In genomic region chr11:31817621-31818493, GRCh38 we compare ENCODE assay signal across 9 cellular contexts. TPM values are rescaled to one million over a fixed set of nuclear protein-coding genes. Genes with fewer than 3 reads are reported as not detected.
DNase-seq lines count a peak whose midpoint lies in the region; ATAC-seq and TF ChIP-seq lines count a peak whose summit lies in the region.
"Had no signal": no experiment of that assay in that cellular context is flagged by ENCODE, and none has a peak within 500 bp of the region (broad histone marks: within the 10 kb centered on the region; RNA-seq: fewer than 3 reads in every experiment).

No MANE protein-coding gene starts in this region.

- H3K9me3 Mint-ChIP-seq in osteocyte (ENCODE audit: unreplicated experiment), result no peaks in the 10 kb centered on the region

- H3K36me3 ChIP-seq in ES-I3 (ENCODE audit: insufficient read depth, low read length) (no peaks in the 10 kb centered on the region), Peyer's patch (no peaks in the 10 kb centered on the region)

- H3K4me1 ChIP-seq in ES-I3 (ENCODE audit: insufficient read depth, low read length) (peaks cover 12% of the 10 kb centered on the region), Peyer's patch (peaks cover 0 to 54% (median 8%) of the 10 kb centered on the region in 4 donors)

- H3K36me3 Mint-ChIP-seq in osteocyte (ENCODE audit: unreplicated experiment), result no peaks in the 10 kb centered on the region

- H3K4me3 Mint-ChIP-seq in osteocyte (ENCODE audit: unreplicated experiment), result no peak overlapping the region

- H3K9me3 ChIP-seq in ES-I3 (ENCODE audit: control insufficient read depth, insufficient read depth, low read length), result no peaks in the 10 kb centered on the region
- no peaks in the 10 kb centered on the region for H3K9me3 ChIP-seq in Peyer's patch

- TF ChIP-seq POLR2A in Peyer's patch (IDR thresholded peaks at IDR 0.05), result no peak

- peak in 1 of 3 donors; percentile 53 for DNase-seq in Peyer's patch
- peak; percentile 21 for DNase-seq in glomerular visceral epithelial cell (ENCODE audit: extremely low spot score)
- DNase-seq in osteocyte (ENCODE audit: extremely low spot score, unreplicated experiment), result peak; percentile 73
- no peak for DNase-seq in stimulated activated naive CD4-positive, alpha-beta T cell treated with Interleukin-2 at 50 U/mL for 16 hours (lab: John Stamatoyannopoulos, UW)
- no peak for DNase-seq in stimulated activated CD4-positive, alpha-beta T cell treated with anti-CD3 and anti-CD28 coated beads, Interleukin-2, amount 100 ng/mL, for 48 hours

- H3K27ac ChIP-seq in Peyer's patch, result no peak overlapping the region

- ATAC-seq in GM21423 (IDR thresholded peaks at IDR 0.05; ENCODE audit: unreplicated experiment) (no peak), HG03469 (IDR thresholded peaks at IDR 0.05; ENCODE audit: unreplicated experiment) (no peak)

- no peak overlapping the region for H3K27ac Mint-ChIP-seq in osteocyte (ENCODE audit: unreplicated experiment)
- H3K27ac Mint-ChIP-seq: activated naive CD4-positive, alpha-beta T cell treated with anti-CD3 and anti-CD28 coated beads, Interleukin-2, amount 50 U/mL, for 72 hours had no signal

- peaks cover 77% of the 10 kb centered on the region for H3K27me3 Mint-ChIP-seq in osteocyte (ENCODE audit: unreplicated experiment)

- no peak for TF ChIP-seq CTCF in Peyer's patch (IDR thresholded peaks at IDR 0.05)
- no peak for TF ChIP-seq CTCF in osteocyte (IDR thresholded peaks at IDR 0.05)

- peak overlapping the region in 3 of 4 donors; percentile 1 to 38 (median 29) for H3K4me3 ChIP-seq in Peyer's patch

- peaks cover 0 to 79% of the 10 kb centered on the region in 2 donors for H3K27me3 ChIP-seq in Peyer's patch

- H3K9ac ChIP-seq in ES-I3 (ENCODE audit: low read depth, low read length), result peak overlapping the region; percentile 26; the same call in 1 of the 2 replicates

- H3K4me1 Mint-ChIP-seq in osteocyte (ENCODE audit: unreplicated experiment), result peaks cover 30% of the 10 kb centered on the region

RNA-seq across cellular contexts. Expression of gene PAX6, which starts 6.7 kb away (rescaled TPM):
- total RNA-seq in Peyer's patch, result 1 to 10 TPM in 3 of 4 donors, not detected in 1; 2.5 to 5.1 (median 2.8) TPM
- not detected in 2 replicates for total RNA-seq in osteocyte

Comparison
In these comparisons a context has a peak if more than half of its experiments do, and no peak if none do; other contexts are left out.
1. DNase-seq: peak in glomerular visceral epithelial cell (single experiment) and osteocyte (single experiment); none in stimulated activated naive CD4-positive, alpha-beta T cell treated with Interleukin-2 at 50 U/mL for 16 hours (single experiment) and stimulated activated CD4-positive, alpha-beta T cell treated with anti-CD3 and anti-CD28 coated beads, Interleukin-2, amount 100 ng/mL, for 48 hours (0 of 2).